Comparison of ENCODE assay signal across 9 cellular contexts in genomic region chr3:12885585-12885934, GRCh38.
"Had no signal": no experiment of that assay in that cellular context is flagged by ENCODE, and none has a peak within 500 bp of the region (broad histone marks: within the 10 kb centered on the region; RNA-seq: fewer than 3 reads in every experiment).

No MANE protein-coding gene starts in this region.

- H3K4me1 ChIP-seq: left lung, stomach had no signal

- DNase-seq: activated CD4-positive, CD25-positive, alpha-beta regulatory T cell treated with anti-CD3 and anti-CD28 coated beads, Interleukin-2, amount 50 U/mL, for 72 hours; effector memory CD4-positive, alpha-beta T cell; gastrocnemius medialis; left lung; mesendoderm; retina; stomach had no signal

- H3K4me3 ChIP-seq: left lung, stomach had no signal

- H2AFZ ChIP-seq: parathyroid adenoma had no signal

- H3K36me3 ChIP-seq: gastrocnemius medialis, left lung, stomach, thoracic aorta had no signal

- H3K27ac ChIP-seq: gastrocnemius medialis, left lung, parathyroid adenoma, stomach had no signal

- H3K79me2 ChIP-seq: parathyroid adenoma had no signal

- H3K27me3 ChIP-seq: gastrocnemius medialis had no signal

- H3K9ac ChIP-seq: parathyroid adenoma had no signal

- H3K9me3 ChIP-seq: gastrocnemius medialis, left lung, stomach, thoracic aorta had no signal
